ENCODE assay signal across 24 cellular contexts in the genomic region with DNA sequence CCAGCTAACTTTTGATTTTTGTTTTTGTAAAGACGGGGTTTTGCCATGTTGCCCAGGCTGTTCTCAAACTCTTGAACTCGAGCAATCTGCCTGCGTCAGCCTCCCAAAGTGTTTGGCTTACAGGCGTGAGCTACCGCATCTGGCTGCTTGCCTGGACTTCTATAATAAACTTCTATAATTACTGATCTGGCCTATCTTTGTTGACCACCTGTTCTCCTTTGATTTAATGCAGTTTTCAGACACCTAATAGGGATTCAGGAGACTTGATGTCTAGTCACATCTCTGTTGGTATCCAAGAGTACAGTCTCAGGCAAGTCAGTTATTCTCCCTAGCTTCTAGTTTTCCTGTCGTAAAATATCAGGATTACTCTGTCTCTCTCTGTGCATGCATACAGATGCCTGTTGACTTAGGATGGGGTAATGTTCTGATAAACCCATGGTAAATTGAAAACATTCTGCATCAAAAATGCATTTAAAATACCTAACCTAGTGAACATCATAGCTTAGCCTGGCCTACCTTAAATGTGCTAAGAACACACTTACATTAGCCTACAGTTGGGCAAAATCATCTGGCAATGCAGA.
"Had no signal": no experiment of that assay in that cellular context is flagged by ENCODE, and none has a peak within 500 bp of the region (broad histone marks: within the 10 kb centered on the region; RNA-seq: fewer than 3 reads in every experiment).

No MANE protein-coding gene starts in this region.

- DNase-seq: activated B cell treated with CpG ODN at 0.5 μM for 24 hours; activated CD4-positive, alpha-beta T cell treated with anti-CD3 and anti-CD28 coated beads, Interleukin-2, amount 50 U/mL, for 4 hours; activated effector memory CD4-positive, alpha-beta T cell treated with Interleukin-2 at 50 U/mL for 16 hours; activated naive CD4-positive, alpha-beta T cell treated with anti-CD3 and anti-CD28 coated beads for 36 hours; activated naive CD8-positive, alpha-beta T cell treated with anti-CD3 and anti-CD28 coated beads for 36 hours; activated T-cell treated with anti-CD3 and anti-CD28 coated beads for 4 hours; adrenal gland; aorta; body of pancreas; effector CD8-positive, alpha-beta T cell; esophagus squamous epithelium; foreskin melanocyte; kidney glomerular epithelial cell; left ventricle myocardium inferior; mucosa of descending colon; nephron progenitor cell; right lobe of liver; stimulated activated CD4-positive, alpha-beta T cell treated with anti-CD3 and anti-CD28 coated beads, Interleukin-12 subunit alpha, Interleukin-12 subunit beta, amount 100 ng/mL, for 4 hours; stimulated activated CD4-positive, alpha-beta T cell treated with anti-CD3 and anti-CD28 coated beads, Interleukin-4, amount 100 ng/mL, for 1 hour; substantia nigra had no signal

- H3K27me3 ChIP-seq: adrenal gland, body of pancreas, esophagus squamous epithelium, neutrophil, right lobe of liver, vagina had no signal

- H3K36me3 ChIP-seq: adrenal gland, esophagus squamous epithelium, left ventricle myocardium inferior, neutrophil, right lobe of liver, vagina had no signal

- ATAC-seq: body of pancreas, mucosa of descending colon, right lobe of liver had no signal

- H3K4me1 ChIP-seq: adrenal gland, body of pancreas, left ventricle myocardium inferior, right lobe of liver, vagina had no signal

- H3K9me3 ChIP-seq: adrenal gland, body of pancreas, esophagus squamous epithelium, left ventricle myocardium inferior, mucosa of descending colon, neutrophil, right lobe of liver, vagina had no signal

- H3K4me3 ChIP-seq: adrenal gland, body of pancreas, esophagus squamous epithelium, left ventricle myocardium inferior, mucosa of descending colon, right lobe of liver, skin epidermis, vagina had no signal

- H3K27ac ChIP-seq: adrenal gland, body of pancreas, epithelial cell of prostate, esophagus squamous epithelium, left ventricle myocardium inferior, neutrophil, right lobe of liver, skin epidermis, vagina had no signal
